In the genomic region with DNA sequence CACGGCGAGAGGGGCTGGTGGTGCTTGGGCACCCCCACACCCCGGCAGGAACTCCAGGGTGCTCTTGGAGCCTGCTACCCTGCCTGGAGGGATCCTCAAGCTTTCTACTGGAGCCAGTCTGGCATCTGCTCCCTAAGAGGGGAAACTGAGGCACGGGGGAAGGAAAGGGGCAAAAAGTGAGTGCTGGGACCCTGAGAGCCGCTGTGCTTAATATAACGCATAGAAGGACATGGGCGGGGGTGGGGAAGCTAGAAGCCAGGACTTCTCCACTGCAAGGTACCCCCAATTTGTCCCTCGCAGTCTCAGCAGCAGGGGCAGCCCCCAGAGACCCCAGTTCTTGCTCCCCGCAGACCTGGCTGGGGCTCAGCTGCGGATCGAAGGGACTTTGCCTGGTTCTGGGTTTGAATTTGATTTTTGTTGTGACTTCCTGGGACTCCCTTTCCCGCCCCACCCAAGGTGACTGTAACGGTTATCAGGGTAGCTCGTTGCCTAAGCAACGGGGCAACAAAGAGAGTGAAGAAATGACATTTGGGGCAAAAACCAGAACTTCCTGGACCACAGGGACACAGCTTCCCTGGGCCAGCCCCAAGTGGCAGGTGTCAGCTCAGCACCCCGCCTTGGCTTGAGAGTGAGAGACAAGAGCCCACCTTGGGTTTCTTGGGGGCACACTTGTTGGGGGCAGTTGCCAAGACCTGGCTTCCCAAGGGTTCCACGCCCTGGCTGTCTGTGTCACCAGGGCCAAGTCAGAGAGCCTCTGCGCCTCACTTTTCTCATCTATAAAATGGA, we compare ENCODE assay signal across 1 cellular context.
A peak's percentile ranks its signal among the peaks of the same experiment; 100 is the strongest.
TF ChIP-seq lines count a peak whose summit lies in the region.

No MANE protein-coding gene starts in this region.

TF ChIP-seq in K562, 482 proteins besides CTCF, POLR2A, EP300 and RAD21 (continued from another document):
- TF ChIP-seq, protein P1, sequence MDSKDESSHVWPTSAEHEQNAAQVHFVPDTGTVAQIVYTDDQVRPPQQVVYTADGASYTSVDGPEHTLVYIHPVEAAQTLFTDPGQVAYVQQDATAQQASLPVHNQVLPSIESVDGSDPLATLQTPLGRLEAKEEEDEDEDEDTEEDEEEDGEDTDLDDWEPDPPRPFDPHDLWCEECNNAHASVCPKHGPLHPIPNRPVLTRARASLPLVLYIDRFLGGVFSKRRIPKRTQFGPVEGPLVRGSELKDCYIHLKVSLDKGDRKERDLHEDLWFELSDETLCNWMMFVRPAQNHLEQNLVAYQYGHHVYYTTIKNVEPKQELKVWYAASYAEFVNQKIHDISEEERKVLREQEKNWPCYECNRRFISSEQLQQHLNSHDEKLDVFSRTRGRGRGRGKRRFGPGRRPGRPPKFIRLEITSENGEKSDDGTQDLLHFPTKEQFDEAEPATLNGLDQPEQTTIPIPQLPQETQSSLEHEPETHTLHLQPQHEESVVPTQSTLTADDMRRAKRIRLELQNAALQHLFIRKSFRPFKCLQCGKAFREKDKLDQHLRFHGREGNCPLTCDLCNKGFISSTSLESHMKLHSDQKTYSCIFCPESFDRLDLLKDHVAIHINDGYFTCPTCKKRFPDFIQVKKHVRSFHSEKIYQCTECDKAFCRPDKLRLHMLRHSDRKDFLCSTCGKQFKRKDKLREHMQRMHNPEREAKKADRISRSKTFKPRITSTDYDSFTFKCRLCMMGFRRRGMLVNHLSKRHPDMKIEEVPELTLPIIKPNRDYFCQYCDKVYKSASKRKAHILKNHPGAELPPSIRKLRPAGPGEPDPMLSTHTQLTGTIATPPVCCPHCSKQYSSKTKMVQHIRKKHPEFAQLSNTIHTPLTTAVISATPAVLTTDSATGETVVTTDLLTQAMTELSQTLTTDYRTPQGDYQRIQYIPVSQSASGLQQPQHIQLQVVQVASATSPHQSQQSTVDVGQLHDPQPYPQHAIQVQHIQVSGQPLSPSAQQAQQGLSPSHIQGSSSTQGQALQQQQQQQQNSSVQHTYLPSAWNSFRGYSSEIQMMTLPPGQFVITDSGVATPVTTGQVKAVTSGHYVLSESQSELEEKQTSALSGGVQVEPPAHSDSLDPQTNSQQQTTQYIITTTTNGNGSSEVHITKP (IDR thresholded peaks at IDR 0.05; ENCODE audit: partially characterized antibody) = peak; percentile 19
- TF ChIP-seq, protein P2, sequence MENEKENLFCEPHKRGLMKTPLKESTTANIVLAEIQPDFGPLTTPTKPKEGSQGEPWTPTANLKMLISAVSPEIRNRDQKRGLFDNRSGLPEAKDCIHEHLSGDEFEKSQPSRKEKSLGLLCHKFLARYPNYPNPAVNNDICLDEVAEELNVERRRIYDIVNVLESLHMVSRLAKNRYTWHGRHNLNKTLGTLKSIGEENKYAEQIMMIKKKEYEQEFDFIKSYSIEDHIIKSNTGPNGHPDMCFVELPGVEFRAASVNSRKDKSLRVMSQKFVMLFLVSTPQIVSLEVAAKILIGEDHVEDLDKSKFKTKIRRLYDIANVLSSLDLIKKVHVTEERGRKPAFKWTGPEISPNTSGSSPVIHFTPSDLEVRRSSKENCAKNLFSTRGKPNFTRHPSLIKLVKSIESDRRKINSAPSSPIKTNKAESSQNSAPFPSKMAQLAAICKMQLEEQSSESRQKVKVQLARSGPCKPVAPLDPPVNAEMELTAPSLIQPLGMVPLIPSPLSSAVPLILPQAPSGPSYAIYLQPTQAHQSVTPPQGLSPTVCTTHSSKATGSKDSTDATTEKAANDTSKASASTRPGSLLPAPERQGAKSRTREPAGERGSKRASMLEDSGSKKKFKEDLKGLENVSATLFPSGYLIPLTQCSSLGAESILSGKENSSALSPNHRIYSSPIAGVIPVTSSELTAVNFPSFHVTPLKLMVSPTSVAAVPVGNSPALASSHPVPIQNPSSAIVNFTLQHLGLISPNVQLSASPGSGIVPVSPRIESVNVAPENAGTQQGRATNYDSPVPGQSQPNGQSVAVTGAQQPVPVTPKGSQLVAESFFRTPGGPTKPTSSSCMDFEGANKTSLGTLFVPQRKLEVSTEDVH (IDR thresholded peaks at IDR 0.05; ENCODE audit: low read depth, partially characterized antibody) = no peak
- TF ChIP-seq, protein P3, sequence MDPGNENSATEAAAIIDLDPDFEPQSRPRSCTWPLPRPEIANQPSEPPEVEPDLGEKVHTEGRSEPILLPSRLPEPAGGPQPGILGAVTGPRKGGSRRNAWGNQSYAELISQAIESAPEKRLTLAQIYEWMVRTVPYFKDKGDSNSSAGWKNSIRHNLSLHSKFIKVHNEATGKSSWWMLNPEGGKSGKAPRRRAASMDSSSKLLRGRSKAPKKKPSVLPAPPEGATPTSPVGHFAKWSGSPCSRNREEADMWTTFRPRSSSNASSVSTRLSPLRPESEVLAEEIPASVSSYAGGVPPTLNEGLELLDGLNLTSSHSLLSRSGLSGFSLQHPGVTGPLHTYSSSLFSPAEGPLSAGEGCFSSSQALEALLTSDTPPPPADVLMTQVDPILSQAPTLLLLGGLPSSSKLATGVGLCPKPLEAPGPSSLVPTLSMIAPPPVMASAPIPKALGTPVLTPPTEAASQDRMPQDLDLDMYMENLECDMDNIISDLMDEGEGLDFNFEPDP (CRISPR knock-in tag; IDR thresholded peaks at IDR 0.05) = no peak
- TF ChIP-seq BRCA1 (IDR thresholded peaks at IDR 0.05) (no peak), BRCA1 (CRISPR knock-in tag; IDR thresholded peaks at IDR 0.05) (peak; percentile 16; the same call in 1 of the 2 replicates), ZNF766 (CRISPR knock-in tag; conservative IDR thresholded peaks at IDR 0.05) (0 out of 2 replicates have a peak, but pooled peaks have one; percentile 39), FOXJ2 (tag; IDR thresholded peaks at IDR 0.05) (peak; percentile 99), EGR1 (conservative IDR thresholded peaks at IDR 0.05) (0 out of 2 replicates have a peak, but pooled peaks have one; percentile 1), NBN (IDR thresholded peaks at IDR 0.05; ENCODE audit: low read depth) (no peak; the same call in 1 of the 2 replicates), RFX1 (IDR thresholded peaks at IDR 0.05) (peak; percentile 97), ZC3H4 (CRISPR knock-in tag; IDR thresholded peaks at IDR 0.05; ENCODE audit: borderline replicate concordance) (peak; percentile 90; the same call in 1 of the 2 replicates), ZFX (CRISPR knock-in tag; IDR thresholded peaks at IDR 0.05) (peak; percentile 79; the same call in 1 of the 2 replicates)
- TF ChIP-seq, protein P4, sequence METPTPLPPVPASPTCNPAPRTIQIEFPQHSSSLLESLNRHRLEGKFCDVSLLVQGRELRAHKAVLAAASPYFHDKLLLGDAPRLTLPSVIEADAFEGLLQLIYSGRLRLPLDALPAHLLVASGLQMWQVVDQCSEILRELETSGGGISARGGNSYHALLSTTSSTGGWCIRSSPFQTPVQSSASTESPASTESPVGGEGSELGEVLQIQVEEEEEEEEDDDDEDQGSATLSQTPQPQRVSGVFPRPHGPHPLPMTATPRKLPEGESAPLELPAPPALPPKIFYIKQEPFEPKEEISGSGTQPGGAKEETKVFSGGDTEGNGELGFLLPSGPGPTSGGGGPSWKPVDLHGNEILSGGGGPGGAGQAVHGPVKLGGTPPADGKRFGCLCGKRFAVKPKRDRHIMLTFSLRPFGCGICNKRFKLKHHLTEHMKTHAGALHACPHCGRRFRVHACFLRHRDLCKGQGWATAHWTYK (CRISPR knock-in tag; IDR thresholded peaks at IDR 0.05) = no peak
TF ChIP-seq in K562: peak in this region for 74.
